10 cellular contexts compared by ENCODE assay signal in genomic region chr6:25706314-25707014, GRCh38.
A peak's percentile ranks its signal among the peaks of the same experiment; 100 is the strongest.
DNase-seq lines count a peak whose midpoint lies in the region; ATAC-seq and TF ChIP-seq lines count a peak whose summit lies in the region.
"Had no signal": no experiment of that assay in that cellular context is flagged by ENCODE, and none has a peak within 500 bp of the region (broad histone marks: within the 10 kb centered on the region; RNA-seq: fewer than 3 reads in every experiment).

No MANE protein-coding gene starts in this region.

- H3K4me3 ChIP-seq in epithelial cell of esophagus (ENCODE audit: low read length) (no peak overlapping the region), retinal pigment epithelial cell (ENCODE audit: low read length) (no peak overlapping the region)

- TF ChIP-seq CTCF in epithelial cell of esophagus (IDR thresholded peaks at IDR 0.05; ENCODE audit: insufficient read depth, low read depth, low read length, missing control alignments) (no peak), retinal pigment epithelial cell (conservative IDR thresholded peaks at IDR 0.05; ENCODE audit: low read depth, low read length) (no peak)

- peak; percentile 40 for DNase-seq in NCI-H510A treated with DMSO at 0.1 percent for 48 hours (lab: John Stamatoyannopoulos, UW)
- DNase-seq in NCI-H510A (lab: John Stamatoyannopoulos, UW) = no peak
- peak; percentile 27 for DNase-seq in NCI-H2029 treated with DMSO at 0.1 percent for 48 hours (lab: John Stamatoyannopoulos, UW)
- peak; percentile 51 for DNase-seq in epithelial cell of esophagus (ENCODE audit: low read depth)
- DNase-seq in retinal pigment epithelial cell (ENCODE audit: low read depth) = peak; percentile 23
- DNase-seq in GF-D8 (lab: John Stamatoyannopoulos, UW) = no peak
- DNase-seq: activated naive CD4-positive, alpha-beta T cell; nephron progenitor cell had no signal

- no peak for ATAC-seq in HG02610 (IDR thresholded peaks at IDR 0.05; ENCODE audit: unreplicated experiment)
- no peak for ATAC-seq in HG03469 (IDR thresholded peaks at IDR 0.05; ENCODE audit: unreplicated experiment)

Comparison
In these comparisons a context has a peak if more than half of its experiments do, and no peak if none do; other contexts are left out.
1. DNase-seq: peak in NCI-H510A treated with DMSO at 0.1 percent for 48 hours (single experiment), NCI-H2029 treated with DMSO at 0.1 percent for 48 hours (single experiment), epithelial cell of esophagus (single experiment) and retinal pigment epithelial cell (single experiment); none in NCI-H510A (single experiment) and GF-D8 (single experiment).